In the genomic region with DNA sequence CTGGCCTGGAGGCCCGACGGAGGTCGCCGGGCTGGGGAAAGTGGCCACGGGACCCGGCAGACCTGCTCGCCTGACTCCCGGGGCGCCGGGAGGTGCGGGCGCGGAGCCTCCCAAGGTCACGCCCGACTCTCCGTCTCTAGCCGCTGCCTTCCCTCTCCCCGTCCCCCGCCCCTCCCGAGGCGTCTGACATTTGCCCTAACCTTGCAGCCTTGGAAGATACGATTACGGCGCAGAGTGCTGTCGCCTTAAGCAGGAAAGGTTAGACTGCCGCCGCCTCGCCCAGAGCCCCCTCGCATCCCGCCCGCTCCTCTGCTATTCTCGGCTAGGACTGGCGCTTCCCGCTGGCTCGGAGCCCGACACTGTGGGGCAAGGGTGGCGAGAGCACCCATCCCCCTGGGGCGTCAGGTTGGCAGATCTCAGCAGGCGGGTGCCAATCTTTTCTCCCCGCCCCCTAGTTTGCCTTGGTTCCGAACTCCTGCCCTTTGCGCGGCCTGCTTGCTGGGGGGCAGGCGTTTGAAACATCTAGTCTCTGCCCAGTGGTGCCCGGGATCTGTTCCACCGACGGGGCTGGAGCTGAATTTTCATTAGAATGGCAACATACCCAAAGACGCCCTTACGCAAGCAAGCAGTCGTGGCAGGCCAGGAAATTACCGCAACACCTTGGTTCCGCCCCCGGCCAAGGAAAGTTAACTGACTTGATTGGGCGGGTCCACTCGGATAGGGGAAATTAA, we compare ENCODE assay signal across 8 cellular contexts. TPM values are rescaled to one million over a fixed set of nuclear protein-coding genes. Genes with fewer than 3 reads are reported as not detected.
DNase-seq lines count a peak whose midpoint lies in the region; ATAC-seq and TF ChIP-seq lines count a peak whose summit lies in the region.

No MANE protein-coding gene starts in this region.

- no peak for TF ChIP-seq CTCF in retinal pigment epithelial cell (conservative IDR thresholded peaks at IDR 0.05; ENCODE audit: low read depth, low read length)

- H3K4me1 Mint-ChIP-seq in IgD-negative memory B cell: peaks cover 7 to 12% (median 10%) of the 10 kb centered on the region in 3 donors

- peak overlapping the region; percentile 93 to 98 (median 95) for H3K27ac Mint-ChIP-seq in IgD-negative memory B cell

- H3K36me3 Mint-ChIP-seq in IgD-negative memory B cell: no peaks in the 10 kb centered on the region

- intact Hi-C loops in right cardiac atrium (cut with DNase I): no loop called here

- no peaks in the 10 kb centered on the region for H3K9me3 ChIP-seq in right cardiac atrium (ENCODE audit: control insufficient read depth, low read length)

- H3K27me3 Mint-ChIP-seq in IgD-negative memory B cell: no peaks in the 10 kb centered on the region

- peak overlapping the region; percentile 48 for H3K4me3 ChIP-seq in right cardiac atrium (ENCODE audit: low read length)
- H3K4me3 ChIP-seq in retinal pigment epithelial cell (ENCODE audit: low read length): peak overlapping the region; percentile 81

- H3K9me3 Mint-ChIP-seq in IgD-negative memory B cell: no peaks in the 10 kb centered on the region

- no peaks in the 10 kb centered on the region for H3K4me1 ChIP-seq in right cardiac atrium (ENCODE audit: control insufficient read depth, insufficient read depth, low read length)

- peak; percentile 46 for DNase-seq in EH (ENCODE audit: low read depth)
- DNase-seq in SW 1271 (lab: John Stamatoyannopoulos, UW): peak; percentile 49 to 75
- peak; percentile 78 to 92 (median 87) for DNase-seq in right cardiac atrium
- DNase-seq in retinal pigment epithelial cell (ENCODE audit: low read depth): peak; percentile 23
- DNase-seq in COLO829 (ENCODE audit: low spot score): no peak

- ATAC-seq in GM21717 (IDR thresholded peaks at IDR 0.05; ENCODE audit: unreplicated experiment) (peak; percentile 49), right cardiac atrium (peak; percentile 74 to 79)

- peak overlapping the region; percentile 9 for H3K27ac ChIP-seq in adipose tissue (ENCODE audit: low read depth, low read length)
- H3K27ac ChIP-seq in right cardiac atrium (ENCODE audit: low read length): peak overlapping the region; percentile 66

- H3K4me3 Mint-ChIP-seq in IgD-negative memory B cell: peak overlapping the region; percentile 94 to 99 (median 98)

- 3 to 4% (median 3%) methylated on average over 51 to 55 of the region's 55 CpGs for WGBS in adipose tissue, 3 donors
- 8% methylated on average over 55 of the region's 55 CpGs for WGBS in right cardiac atrium

- no peaks in the 10 kb centered on the region for H3K27me3 ChIP-seq in right cardiac atrium (ENCODE audit: control insufficient read depth, insufficient read depth)

RNA-seq across cellular contexts. Expression of gene PGM1, which starts 0.8 kb away (rescaled TPM):
- polyA plus RNA-seq in IgD-negative memory B cell (24.7 TPM), adipose tissue (100 to 1,000 TPM in 1 of 3 donors, 10 to 100 TPM in 2; 65.3 to 152 (median 86.2) TPM), right cardiac atrium (96.2 TPM)
- 100 to 1,000 TPM; 220 to 255 (median 232) TPM for total RNA-seq in right cardiac atrium
